18 cellular contexts compared by ENCODE assay signal in genomic region chrX:17435476-17435875, GRCh38.
"Had no signal": no experiment of that assay in that cellular context is flagged by ENCODE, and none has a peak within 500 bp of the region (broad histone marks: within the 10 kb centered on the region; RNA-seq: fewer than 3 reads in every experiment).

No MANE protein-coding gene starts in this region.

- H3K9me3 Mint-ChIP-seq: activated CD4-positive, alpha-beta memory T cell treated with anti-CD3 and anti-CD28 coated beads, Interleukin-2, amount 10 ng/mL, durations not matched to agents 7 days and 5 days; activated T-cell treated with anti-CD3 and anti-CD28 coated beads, Interleukin-2, amount 50 U/mL, for 24 hours; activated T-helper 2 cell treated with anti-CD3 and anti-CD28 coated beads, Interferon-gamma antibody, Interleukin-2, Interleukin-4, amounts not matched to agents 10 μg/mL and 5 μg/mL and 100 μg/mL, durations not matched to agents 14 hours and 24 hours and 36 hours; stimulated activated naive B cell treated with anti-CD40 and anti-IgM and Interleukin-4, amounts not matched to agents 10 μg/mL and 1 μg/mL and 100 μg/mL, for 72 hours; T-cell had no signal

- H3K4me1 ChIP-seq: gastroesophageal sphincter, heart right ventricle, pancreas had no signal

- ATAC-seq: esophagus mucosa; gastroesophageal sphincter; heart right ventricle; pancreas; stimulated activated naive B cell treated with anti-CD40 and anti-IgM and Interleukin-4, amounts not matched to agents 10 μg/mL and 1 μg/mL and 100 μg/mL, for 72 hours; T-cell had no signal

- H3K4me1 Mint-ChIP-seq: activated CD4-positive, alpha-beta memory T cell treated with anti-CD3 and anti-CD28 coated beads, Interleukin-2, amount 10 ng/mL, durations not matched to agents 7 days and 5 days; stimulated activated naive B cell treated with anti-CD40 and anti-IgM and Interleukin-4, amounts not matched to agents 10 μg/mL and 1 μg/mL and 100 μg/mL, for 72 hours; T-cell had no signal

- DNase-seq: activated CD4-positive, alpha-beta memory T cell treated with anti-CD3 and anti-CD28 coated beads, Interleukin-2, amount 10 ng/mL, durations not matched to agents 7 days and 5 days; activated CD4-positive, alpha-beta T cell treated with anti-CD3 and anti-CD28 coated beads for 48 hours; activated CD4-positive, CD25-positive, alpha-beta regulatory T cell; activated naive CD4-positive, alpha-beta T cell treated with Interleukin-2 at 50 U/mL for 16 hours; activated T-cell treated with anti-CD3 and anti-CD28 coated beads, Interleukin-2, amount 50 U/mL, for 24 hours; central memory CD4-positive, alpha-beta T cell; heart right ventricle; left cardiac atrium; midbrain; pancreas; stimulated activated naive B cell treated with anti-CD40 and anti-IgM and Interleukin-4, amounts not matched to agents 10 μg/mL and 1 μg/mL and 100 μg/mL, for 72 hours; T-cell had no signal

- H3K4me3 ChIP-seq: gastroesophageal sphincter, heart right ventricle, lung, pancreas, thoracic aorta had no signal

- H3K27ac ChIP-seq: gastroesophageal sphincter, heart right ventricle, pancreas, thoracic aorta had no signal

- H3K4me3 Mint-ChIP-seq: activated CD4-positive, alpha-beta memory T cell treated with anti-CD3 and anti-CD28 coated beads, Interleukin-2, amount 10 ng/mL, durations not matched to agents 7 days and 5 days; activated T-cell treated with anti-CD3 and anti-CD28 coated beads, Interleukin-2, amount 50 U/mL, for 24 hours; brain; stimulated activated naive B cell treated with anti-CD40 and anti-IgM and Interleukin-4, amounts not matched to agents 10 μg/mL and 1 μg/mL and 100 μg/mL, for 72 hours; T-cell had no signal

- H3K36me3 Mint-ChIP-seq: brain; stimulated activated naive B cell treated with anti-CD40 and anti-IgM and Interleukin-4, amounts not matched to agents 10 μg/mL and 1 μg/mL and 100 μg/mL, for 72 hours; T-cell had no signal

- H3K27me3 Mint-ChIP-seq: brain had no signal

- H3K9me3 ChIP-seq: gastroesophageal sphincter, heart right ventricle, pancreas, thoracic aorta had no signal

- H3K27ac Mint-ChIP-seq: activated CD4-positive, alpha-beta memory T cell treated with anti-CD3 and anti-CD28 coated beads, Interleukin-2, amount 10 ng/mL, durations not matched to agents 7 days and 5 days; activated T-cell treated with anti-CD3 and anti-CD28 coated beads, Interleukin-2, amount 50 U/mL, for 24 hours; activated T-helper 2 cell treated with anti-CD3 and anti-CD28 coated beads, Interferon-gamma antibody, Interleukin-2, Interleukin-4, amounts not matched to agents 10 μg/mL and 5 μg/mL and 100 μg/mL, durations not matched to agents 14 hours and 24 hours and 36 hours; stimulated activated naive B cell treated with anti-CD40 and anti-IgM and Interleukin-4, amounts not matched to agents 10 μg/mL and 1 μg/mL and 100 μg/mL, for 72 hours; T-cell had no signal

- H3K27me3 ChIP-seq: gastroesophageal sphincter, pancreas had no signal

- H3K36me3 ChIP-seq: gastroesophageal sphincter, heart right ventricle, pancreas, thoracic aorta had no signal
